14 cellular contexts compared by ENCODE assay signal in the genomic region with DNA sequence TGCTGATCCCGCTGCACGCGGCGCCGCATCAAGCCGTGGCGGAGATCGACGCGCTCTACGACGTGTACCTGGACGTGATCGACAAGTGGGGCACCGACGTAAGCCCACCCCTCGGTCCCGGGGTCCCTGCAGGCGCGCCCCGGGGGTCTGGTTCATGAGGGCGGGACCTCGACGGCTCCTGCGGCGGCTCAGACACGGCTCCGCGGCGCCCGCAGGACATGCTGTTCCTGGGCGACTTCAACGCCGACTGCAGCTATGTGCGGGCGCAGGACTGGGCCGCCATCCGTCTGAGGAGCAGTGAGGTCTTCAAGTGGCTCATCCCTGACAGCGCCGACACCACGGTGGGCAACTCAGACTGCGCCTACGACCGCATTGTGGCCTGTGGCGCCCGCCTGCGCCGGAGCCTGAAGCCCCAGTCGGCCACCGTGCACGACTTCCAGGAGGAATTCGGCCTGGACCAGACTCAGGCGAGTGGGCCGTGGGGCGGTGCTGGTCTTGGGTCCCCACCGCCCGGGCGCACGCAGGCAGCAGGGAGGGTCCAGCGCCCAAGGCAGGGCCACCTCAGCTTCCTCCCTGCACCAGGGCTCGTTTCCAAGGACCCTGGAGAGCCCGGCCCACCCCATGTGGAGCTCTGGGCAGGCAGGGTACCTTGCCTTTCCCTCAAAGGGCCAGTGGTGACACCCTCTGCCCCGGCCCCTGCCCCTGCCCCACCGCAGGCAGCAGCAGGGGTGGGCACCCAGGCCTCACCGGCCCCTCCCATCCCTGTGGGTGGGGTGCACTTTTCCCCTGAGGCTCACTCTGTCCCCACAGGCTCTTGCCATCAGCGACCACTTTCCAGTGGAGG. TPM values are rescaled to one million over a fixed set of nuclear protein-coding genes. Genes with fewer than 3 reads are reported as not detected.
DNase-seq lines count a peak whose midpoint lies in the region; ATAC-seq, FAIRE-seq and TF ChIP-seq lines count a peak whose summit lies in the region.
"Had no signal": no experiment of that assay in that cellular context is flagged by ENCODE, and none has a peak within 500 bp of the region (broad histone marks: within the 10 kb centered on the region; RNA-seq: fewer than 3 reads in every experiment).

No MANE protein-coding gene starts in this region.

- H3K4me3 Mint-ChIP-seq in nephron progenitor cell, result no peak overlapping the region
- H3K4me3 Mint-ChIP-seq: activated T-cell treated with anti-CD3 and anti-CD28 coated beads, Interleukin-2, amount 50 U/mL, for 72 hours; naive thymus-derived CD4-positive, alpha-beta T cell; T-helper 1 cell treated with Interleukin-12 subunit alpha and Interleukin-12 subunit beta and Interleukin-4 antibody, amounts not matched to agents 30 μg/mL and 1 μg/mL, for 36 hours had no signal

- intact Hi-C loops in left cardiac atrium (cut with DNase I), result no loop called here

- peaks cover 33% of the 10 kb centered on the region for H3K27me3 Mint-ChIP-seq in nephron progenitor cell (ENCODE audit: low read depth, poor library complexity)
- H3K27me3 Mint-ChIP-seq: naive thymus-derived CD4-positive, alpha-beta T cell had no signal

- H3K36me3 Mint-ChIP-seq in nephron progenitor cell (ENCODE audit: low read depth), result peaks cover 14% of the 10 kb centered on the region

- DNase-seq in NCI-H69 (lab: John Stamatoyannopoulos, UW), result peak; percentile 50
- no peak for DNase-seq in left cardiac atrium
- DNase-seq in nephron progenitor cell, result peak; percentile 28
- DNase-seq in activated CD4-positive, CD25-positive, alpha-beta regulatory T cell (lab: John Stamatoyannopoulos, UW), result no peak
- DNase-seq in RCC 7860 (ENCODE audit: low spot score), result no peak
- no peak for DNase-seq in RKO (ENCODE audit: low spot score)
- no peak for DNase-seq in activated CD4-positive, alpha-beta T cell treated with anti-CD3 and anti-CD28 coated beads for 48 hours
- DNase-seq: activated CD4-positive, alpha-beta T cell treated with anti-CD3 and anti-CD28 coated beads for 4 hours; activated T-cell treated with anti-CD3 and anti-CD28 coated beads, Interleukin-2, amount 50 U/mL, for 72 hours; islet precursor cell; naive thymus-derived CD4-positive, alpha-beta T cell; NCI-H2029 had no signal

- no peaks in the 10 kb centered on the region; the same call in 1 of the 2 replicates for H3K4me1 ChIP-seq in ES-I3 (ENCODE audit: insufficient read depth, low read length)

- peaks cover 4% of the 10 kb centered on the region; the same call in 1 of the 2 replicates for H3K36me3 ChIP-seq in ES-I3 (ENCODE audit: insufficient read depth, low read length)

- no peaks in the 10 kb centered on the region for H3K4me1 Mint-ChIP-seq in nephron progenitor cell

- peak overlapping the region; percentile 48; the same call in 1 of the 2 replicates for H3K9ac ChIP-seq in ES-I3 (ENCODE audit: low read depth, low read length)

- H3K9me3 Mint-ChIP-seq in nephron progenitor cell, result no peaks in the 10 kb centered on the region
- H3K9me3 Mint-ChIP-seq: activated T-cell treated with anti-CD3 and anti-CD28 coated beads, Interleukin-2, amount 50 U/mL, for 72 hours; naive thymus-derived CD4-positive, alpha-beta T cell; T-helper 1 cell treated with Interleukin-12 subunit alpha and Interleukin-12 subunit beta and Interleukin-4 antibody, amounts not matched to agents 30 μg/mL and 1 μg/mL, for 36 hours had no signal

- no peak for FAIRE-seq in RCC 7860 (lab: Jason Lieb, UNC)

- ATAC-seq in left cardiac atrium, result peak; percentile 12 to 32
- ATAC-seq: naive thymus-derived CD4-positive, alpha-beta T cell had no signal

- H3K9me3 ChIP-seq in ES-I3 (ENCODE audit: control insufficient read depth, insufficient read depth, low read length), result no peaks in the 10 kb centered on the region

- TF ChIP-seq CTCF in nephron progenitor cell (IDR thresholded peaks at IDR 0.05), result no peak

- H3K27ac Mint-ChIP-seq in nephron progenitor cell, result no peak overlapping the region
- H3K27ac Mint-ChIP-seq: activated T-cell treated with anti-CD3 and anti-CD28 coated beads, Interleukin-2, amount 50 U/mL, for 72 hours; naive thymus-derived CD4-positive, alpha-beta T cell; T-helper 1 cell treated with Interleukin-12 subunit alpha and Interleukin-12 subunit beta and Interleukin-4 antibody, amounts not matched to agents 30 μg/mL and 1 μg/mL, for 36 hours had no signal

RNA-seq across cellular contexts. Expression of a gene that starts 1.5 kb away (rescaled TPM):
- under 1 TPM; 0.29 to 0.65 TPM for total RNA-seq in left cardiac atrium

RNA-seq across cellular contexts. Expression of a gene that starts 13.6 kb away (rescaled TPM):
- 100 to 1,000 TPM; 124 to 128 TPM for total RNA-seq in left cardiac atrium

RNA-seq across cellular contexts. Expression of a gene that starts 14.4 kb away (rescaled TPM):
- total RNA-seq in left cardiac atrium, result 10 to 100 TPM; 11.9 to 15.0 TPM

RNA-seq across cellular contexts. Expression of a gene that starts 23.1 kb away (rescaled TPM):
- total RNA-seq in left cardiac atrium, result 10 to 100 TPM; 21.1 to 24.6 TPM

RNA-seq across cellular contexts. Expression of a gene that starts 27.1 kb away (rescaled TPM):
- 1 to 10 TPM; 5.7 to 5.9 TPM for total RNA-seq in left cardiac atrium

Comparison
In these comparisons a context has a peak if more than half of its experiments do, and no peak if none do; other contexts are left out.
1. DNase-seq: peak in NCI-H69 (single experiment) and nephron progenitor cell (single experiment); none in left cardiac atrium (single experiment), activated CD4-positive, CD25-positive, alpha-beta regulatory T cell (0 of 4), RCC 7860 (single experiment), RKO (single experiment) and activated CD4-positive, alpha-beta T cell treated with anti-CD3 and anti-CD28 coated beads for 48 hours (single experiment).